33 cellular contexts compared by ENCODE assay signal in genomic region chr2:54492335-54492734, GRCh38.
"Had no signal": no experiment of that assay in that cellular context is flagged by ENCODE, and none has a peak within 500 bp of the region (broad histone marks: within the 10 kb centered on the region; RNA-seq: fewer than 3 reads in every experiment).

No MANE protein-coding gene starts in this region.

- H3K9me3 ChIP-seq: ascending aorta, esophagus muscularis mucosa, heart right ventricle, pancreas, prostate gland, stomach, suprapubic skin, tibial artery, upper lobe of right lung had no signal

- ATAC-seq: activated CD4-positive, CD25-positive, alpha-beta regulatory T cell treated with anti-CD3 and anti-CD28 coated beads, Interleukin-2, amount 50 U/mL, for 24 hours; foreskin keratinocyte; heart right ventricle; naive thymus-derived CD8-positive, alpha-beta T cell; pancreas; stimulated activated naive B cell treated with anti-CD40 and anti-IgM and Interleukin-4, amounts not matched to agents 10 μg/mL and 1 μg/mL and 100 μg/mL, for 72 hours; T-helper 17 cell; upper lobe of right lung had no signal

- H3K36me3 ChIP-seq: ascending aorta, cardiac muscle cell, pancreas, prostate gland, stomach, suprapubic skin, tibial artery, WERI-Rb-1 had no signal

- H3K4me1 Mint-ChIP-seq: activated naive CD4-positive, alpha-beta T cell treated with anti-CD3 and anti-CD28 coated beads, Interleukin-2, amount 10 ng/mL, durations not matched to agents 7 days and 5 days; naive thymus-derived CD8-positive, alpha-beta T cell; stimulated activated naive B cell treated with anti-CD40 and anti-IgM and Interleukin-4, amounts not matched to agents 10 μg/mL and 1 μg/mL and 100 μg/mL, for 72 hours; T-helper 17 cell had no signal

- H3K4me1 ChIP-seq: foreskin keratinocyte had no signal

- H3K36me3 Mint-ChIP-seq: activated naive CD4-positive, alpha-beta T cell treated with anti-CD3 and anti-CD28 coated beads, Interleukin-2, amount 10 ng/mL, durations not matched to agents 7 days and 5 days; activated naive CD8-positive, alpha-beta T cell treated with anti-CD3 and anti-CD28 coated beads, Interleukin-2, amount 10 ng/mL, durations not matched to agents 7 days and 5 days; naive thymus-derived CD8-positive, alpha-beta T cell; stimulated activated naive B cell treated with anti-CD40 and anti-IgM and Interleukin-4, amounts not matched to agents 10 μg/mL and 1 μg/mL and 100 μg/mL, for 72 hours had no signal

- DNase-seq: activated CD4-positive, alpha-beta T cell treated with anti-CD3 and anti-CD28 coated beads for 48 hours; activated CD4-positive, alpha-beta T cell treated with anti-CD3 and anti-CD28 coated beads, Interleukin-2, amount 50 U/mL, for 48 hours; activated CD8-positive, alpha-beta memory T cell treated with anti-CD3 and anti-CD28 coated beads, Interleukin-2, amount 50 U/mL, for 48 hours; activated gamma-delta T cell; activated naive CD4-positive, alpha-beta T cell treated with anti-CD3 and anti-CD28 coated beads, Interleukin-2, amount 10 ng/mL, durations not matched to agents 7 days and 5 days; activated naive CD8-positive, alpha-beta T cell treated with anti-CD3 and anti-CD28 coated beads, Interleukin-2, amount 10 ng/mL, durations not matched to agents 7 days and 5 days; activated T-cell treated with anti-CD3 and anti-CD28 coated beads, Interleukin-2, amount 50 U/mL, for 24 hours; cerebellar nuclear complex; foreskin keratinocyte; heart right ventricle; kidney glomerular epithelial cell; naive thymus-derived CD8-positive, alpha-beta T cell; nucleus accumbens; pancreas; retina; stimulated activated CD4-positive, alpha-beta T cell treated with anti-CD3 and anti-CD28 coated beads, Interleukin-1b, Interleukin-23, amount 100 ng/mL, for 48 hours; stimulated activated naive B cell treated with anti-CD40 and anti-IgM and Interleukin-4, amounts not matched to agents 10 μg/mL and 1 μg/mL and 100 μg/mL, for 72 hours; stomach; T-helper 17 cell; T1000; tibial artery; upper lobe of right lung; WERI-Rb-1 had no signal

- H3K27me3 ChIP-seq: ascending aorta, cardiac muscle cell, esophagus muscularis mucosa, foreskin keratinocyte, heart right ventricle, pancreas, stomach, suprapubic skin, tibial artery, upper lobe of right lung had no signal

- H3K27ac ChIP-seq: cardiac muscle cell, coronary artery, esophagus muscularis mucosa, foreskin keratinocyte, pancreas, prostate gland, stomach, suprapubic skin, tibial artery, upper lobe of right lung, WERI-Rb-1 had no signal

- H3K4me3 Mint-ChIP-seq: activated naive CD4-positive, alpha-beta T cell treated with anti-CD3 and anti-CD28 coated beads, Interleukin-2, amount 10 ng/mL, durations not matched to agents 7 days and 5 days; activated naive CD8-positive, alpha-beta T cell treated with anti-CD3 and anti-CD28 coated beads, Interleukin-2, amount 10 ng/mL, durations not matched to agents 7 days and 5 days; activated T-cell treated with anti-CD3 and anti-CD28 coated beads, Interleukin-2, amount 50 U/mL, for 24 hours; brain; naive thymus-derived CD8-positive, alpha-beta T cell; neural crest cell; stimulated activated naive B cell treated with anti-CD40 and anti-IgM and Interleukin-4, amounts not matched to agents 10 μg/mL and 1 μg/mL and 100 μg/mL, for 72 hours; T-helper 17 cell had no signal

- H3K27ac Mint-ChIP-seq: activated naive CD4-positive, alpha-beta T cell treated with anti-CD3 and anti-CD28 coated beads, Interleukin-2, amount 10 ng/mL, durations not matched to agents 7 days and 5 days; activated naive CD8-positive, alpha-beta T cell treated with anti-CD3 and anti-CD28 coated beads, Interleukin-2, amount 10 ng/mL, durations not matched to agents 7 days and 5 days; activated T-cell treated with anti-CD3 and anti-CD28 coated beads, Interleukin-2, amount 50 U/mL, for 24 hours; naive thymus-derived CD8-positive, alpha-beta T cell; stimulated activated naive B cell treated with anti-CD40 and anti-IgM and Interleukin-4, amounts not matched to agents 10 μg/mL and 1 μg/mL and 100 μg/mL, for 72 hours; T-helper 17 cell had no signal

- H3K4me3 ChIP-seq: ascending aorta, cardiac muscle cell, coronary artery, esophagus muscularis mucosa, heart right ventricle, pancreas, prostate gland, smooth muscle cell, stomach, suprapubic skin, tibial artery, upper lobe of right lung had no signal

- H3K9me3 Mint-ChIP-seq: activated naive CD4-positive, alpha-beta T cell treated with anti-CD3 and anti-CD28 coated beads, Interleukin-2, amount 10 ng/mL, durations not matched to agents 7 days and 5 days; activated naive CD8-positive, alpha-beta T cell treated with anti-CD3 and anti-CD28 coated beads, Interleukin-2, amount 10 ng/mL, durations not matched to agents 7 days and 5 days; activated T-cell treated with anti-CD3 and anti-CD28 coated beads, Interleukin-2, amount 50 U/mL, for 24 hours; brain; neural crest cell; stimulated activated naive B cell treated with anti-CD40 and anti-IgM and Interleukin-4, amounts not matched to agents 10 μg/mL and 1 μg/mL and 100 μg/mL, for 72 hours had no signal
